In the genomic region with DNA sequence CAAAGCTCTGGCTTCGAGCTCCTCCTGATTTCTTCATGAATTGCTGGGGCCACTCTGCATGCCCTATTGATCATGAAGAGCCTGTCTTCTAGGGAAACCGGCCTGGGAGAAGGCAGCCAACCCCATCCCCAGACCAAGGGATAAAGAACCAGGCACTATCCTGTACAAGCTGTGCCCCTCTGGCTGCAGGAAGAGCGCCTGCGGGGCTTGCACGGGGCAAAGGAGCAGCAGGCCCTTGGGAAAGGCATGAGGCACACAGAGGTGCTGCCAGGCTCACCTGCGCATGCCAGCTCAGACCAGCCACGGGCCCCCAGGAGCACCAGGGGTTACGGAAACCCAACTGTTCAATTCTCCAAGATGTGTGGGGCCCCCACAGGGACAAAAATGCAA, we compare ENCODE assay signal across 8 cellular contexts. TPM values are rescaled to one million over a fixed set of nuclear protein-coding genes. Genes with fewer than 3 reads are reported as not detected.
A peak's percentile ranks its signal among the peaks of the same experiment; 100 is the strongest.
DNase-seq lines count a peak whose midpoint lies in the region; ATAC-seq lines count a peak whose summit lies in the region.

No MANE protein-coding gene starts in this region.

- no peak overlapping the region for H3K27ac Mint-ChIP-seq in activated CD4-positive, alpha-beta memory T cell treated with anti-CD3 and anti-CD28 coated beads for 36 hours
- H3K27ac Mint-ChIP-seq in stimulated activated naive B cell treated with anti-CD40 and anti-IgM and Interleukin-4, amounts not matched to agents 10 μg/mL and 1 μg/mL and 100 μg/mL, for 72 hours, result peak overlapping the region; percentile 11

- H3K4me1 Mint-ChIP-seq in activated CD4-positive, alpha-beta memory T cell treated with anti-CD3 and anti-CD28 coated beads for 36 hours (ENCODE audit: low read depth), result peaks cover 24% of the 10 kb centered on the region
- peaks cover 46 to 55% of the 10 kb centered on the region in 2 donors for H3K4me1 Mint-ChIP-seq in stimulated activated naive B cell treated with anti-CD40 and anti-IgM and Interleukin-4, amounts not matched to agents 10 μg/mL and 1 μg/mL and 100 μg/mL, for 72 hours

- no peaks in the 10 kb centered on the region for H3K9me3 Mint-ChIP-seq in activated CD4-positive, alpha-beta memory T cell treated with anti-CD3 and anti-CD28 coated beads for 36 hours
- H3K9me3 Mint-ChIP-seq in stimulated activated naive B cell treated with anti-CD40 and anti-IgM and Interleukin-4, amounts not matched to agents 10 μg/mL and 1 μg/mL and 100 μg/mL, for 72 hours, result no peaks in the 10 kb centered on the region

- no peaks in the 10 kb centered on the region for H3K9me3 ChIP-seq in iPS-18a (ENCODE audit: control insufficient read depth, low read depth, low read length)

- intact Hi-C loops in activated CD4-positive, alpha-beta memory T cell treated with anti-CD3 and anti-CD28 coated beads for 36 hours (cut with micrococcal nuclease), result loop anchor here (1.0 to 10.0 kb wide), 8 partner anchors 10 to 501 kb away; no protein-coding TSS in a partner anchor

- H3K4me1 ChIP-seq in iPS-18a (ENCODE audit: control insufficient read depth, low read depth, low read length), result peaks cover 35% of the 10 kb centered on the region

- no peaks in the 10 kb centered on the region for H3K36me3 ChIP-seq in iPS-18a (ENCODE audit: control insufficient read depth, low read depth, low read length)

- CTCF ChIA-PET in activated CD4-positive, alpha-beta memory T cell treated with anti-CD3 and anti-CD28 coated beads for 36 hours (lab: Charles Lee), result interaction anchor here (0.6 to 8.6 kb wide), 48 partner anchors 10 to 320 kb away, joined by 3 to 152 read pairs (median 5); partner anchors contain the start of genes GOLGA5, GON7, LYSET and MOAP1

- H3K9ac ChIP-seq in iPS-18a (ENCODE audit: low read length), result peak overlapping the region; percentile 56

- DNase-seq in NCI-H510A treated with DMSO at 0.1 percent for 48 hours (lab: John Stamatoyannopoulos, UW), result peak; percentile 54
- no peak for DNase-seq in NCI-H510A (lab: John Stamatoyannopoulos, UW)
- DNase-seq in activated CD4-positive, alpha-beta memory T cell treated with anti-CD3 and anti-CD28 coated beads for 36 hours, result no peak
- DNase-seq in stimulated activated naive B cell treated with anti-CD40 and anti-IgM and Interleukin-4, amounts not matched to agents 10 μg/mL and 1 μg/mL and 100 μg/mL, for 72 hours, result no peak
- no peak for DNase-seq in GDM1 (lab: John Stamatoyannopoulos, UW)
- DNase-seq in epidermal melanocyte (ENCODE audit: insufficient read length, low spot score), result no peak

- H3K4me3 Mint-ChIP-seq in activated CD4-positive, alpha-beta memory T cell treated with anti-CD3 and anti-CD28 coated beads for 36 hours, result peak overlapping the region; percentile 68
- H3K4me3 Mint-ChIP-seq in stimulated activated naive B cell treated with anti-CD40 and anti-IgM and Interleukin-4, amounts not matched to agents 10 μg/mL and 1 μg/mL and 100 μg/mL, for 72 hours, result peak overlapping the region; percentile 90 to 96

- H3K27me3 Mint-ChIP-seq in activated CD4-positive, alpha-beta memory T cell treated with anti-CD3 and anti-CD28 coated beads for 36 hours, result no peaks in the 10 kb centered on the region
- no peaks in the 10 kb centered on the region for H3K27me3 Mint-ChIP-seq in stimulated activated naive B cell treated with anti-CD40 and anti-IgM and Interleukin-4, amounts not matched to agents 10 μg/mL and 1 μg/mL and 100 μg/mL, for 72 hours

- ATAC-seq in stimulated activated naive B cell treated with anti-CD40 and anti-IgM and Interleukin-4, amounts not matched to agents 10 μg/mL and 1 μg/mL and 100 μg/mL, for 72 hours (replicated peaks), result no peak
- ATAC-seq in GM21619 (IDR thresholded peaks at IDR 0.05; ENCODE audit: unreplicated experiment), result no peak

- peak overlapping the region; percentile 93 for H3K4me3 ChIP-seq in iPS-18a (ENCODE audit: low read length)

- no peaks in the 10 kb centered on the region for H3K36me3 Mint-ChIP-seq in activated CD4-positive, alpha-beta memory T cell treated with anti-CD3 and anti-CD28 coated beads for 36 hours
- peaks cover 0 to 3% of the 10 kb centered on the region in 2 donors for H3K36me3 Mint-ChIP-seq in stimulated activated naive B cell treated with anti-CD40 and anti-IgM and Interleukin-4, amounts not matched to agents 10 μg/mL and 1 μg/mL and 100 μg/mL, for 72 hours

- H3K27me3 ChIP-seq in iPS-18a (ENCODE audit: control insufficient read depth, insufficient read depth, low read length), result peaks cover 9% of the 10 kb centered on the region

- POLR2A ChIA-PET in activated CD4-positive, alpha-beta memory T cell treated with anti-CD3 and anti-CD28 coated beads for 36 hours (lab: Charles Lee), result interaction anchor here (0.8 to 2.0 kb wide), 3 partner anchors 18 to 93 kb away, joined by 3 to 17 read pairs (median 3); partner anchors contain the start of genes GON7, LYSET and MOAP1

- H3K27ac ChIP-seq in iPS-18a (ENCODE audit: low read length), result no peak overlapping the region

RNA-seq across cellular contexts. Expression of gene ITPK1, which starts 2.1 kb away (rescaled TPM):
- 10 to 100 TPM; 28.1 to 35.2 TPM for total RNA-seq in activated CD4-positive, alpha-beta memory T cell treated with anti-CD3 and anti-CD28 coated beads for 36 hours
